In the genomic region with DNA sequence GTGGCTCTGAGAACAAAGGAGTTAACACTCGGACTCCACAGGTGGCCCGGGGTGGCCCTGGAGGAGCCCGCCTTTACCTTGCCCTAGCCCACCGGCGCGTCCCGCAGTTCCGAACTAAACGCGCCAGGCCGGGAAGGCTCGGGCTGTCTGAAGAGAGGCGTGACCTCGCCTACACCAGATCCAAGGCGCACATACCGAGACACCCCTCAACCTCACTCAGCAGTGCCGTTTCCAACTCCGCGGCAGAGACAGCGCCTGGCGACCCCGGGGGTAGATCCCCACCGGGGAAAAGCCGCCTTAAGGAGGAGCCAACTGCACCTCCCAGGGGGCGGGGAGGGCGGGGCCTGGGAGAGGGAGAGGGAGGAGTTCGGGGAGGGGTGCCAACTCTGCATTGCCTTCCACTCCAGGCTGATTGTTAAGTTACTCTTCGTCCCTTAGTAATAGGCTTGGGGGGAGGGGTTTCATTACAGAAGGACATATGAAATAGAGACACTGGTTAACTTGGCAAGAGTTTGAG, we compare ENCODE assay signal across 8 cellular contexts. TPM values are rescaled to one million over a fixed set of nuclear protein-coding genes. Genes with fewer than 3 reads are reported as not detected.
A peak's percentile ranks its signal among the peaks of the same experiment; 100 is the strongest.
DNase-seq lines count a peak whose midpoint lies in the region; ATAC-seq and TF ChIP-seq lines count a peak whose summit lies in the region.

A gene (minus strand): TSS at position 272 of the 517 bp plus-strand sequence. CDS start 1,408 bp downstream, outside the sequence.

- TF ChIP-seq POLR2A in GM19099 (IDR thresholded peaks at IDR 0.05; ENCODE audit: extremely low read depth, insufficient read length, low read depth) = peak; percentile 72

- H3K27ac ChIP-seq in cingulate gyrus (ENCODE audit: low read depth, low read length) = peak within 1 kb of the TSS; percentile 94

- DNase-seq in AG20443 (ENCODE audit: low spot score) (peak; percentile 89), NCI-H460 (ENCODE audit: extremely low read depth, low read depth) (peak; percentile 79), left kidney (ENCODE audit: low read depth, low spot score) (peak; percentile 97)
- peak; percentile 82 to 84 for DNase-seq in activated CD4-positive, alpha-beta T cell treated with anti-CD3 and anti-CD28 coated beads for 4 hours
- DNase-seq in stimulated activated CD4-positive, alpha-beta T cell treated with anti-CD3 and anti-CD28 coated beads, Interleukin-2, amount 100 ng/mL, for 24 hours = peak; percentile 86

- ATAC-seq in HG03378 (IDR thresholded peaks at IDR 0.05; ENCODE audit: unreplicated experiment) = peak; percentile 39

RNA-seq across cellular contexts. Expression of the gene that starts here (rescaled TPM):
- 38.5 and 45.1 TPM in 2 replicates for total RNA-seq in NCI-H460 (2014; rRNA removed; shearing (Covaris generic))
- polyA plus RNA-seq in NCI-H460 (2014; cell fraction: nucleus; rRNA removed) = 44.4 and 71.3 TPM in 2 replicates

Comparison
In these comparisons a context has a peak if more than half of its experiments do, and no peak if none do; other contexts are left out.
1. Peak in every context shown above with its lines: DNase-seq, ATAC-seq and H3K27ac ChIP-seq.